11 cellular contexts compared by ENCODE assay signal in the genomic region with DNA sequence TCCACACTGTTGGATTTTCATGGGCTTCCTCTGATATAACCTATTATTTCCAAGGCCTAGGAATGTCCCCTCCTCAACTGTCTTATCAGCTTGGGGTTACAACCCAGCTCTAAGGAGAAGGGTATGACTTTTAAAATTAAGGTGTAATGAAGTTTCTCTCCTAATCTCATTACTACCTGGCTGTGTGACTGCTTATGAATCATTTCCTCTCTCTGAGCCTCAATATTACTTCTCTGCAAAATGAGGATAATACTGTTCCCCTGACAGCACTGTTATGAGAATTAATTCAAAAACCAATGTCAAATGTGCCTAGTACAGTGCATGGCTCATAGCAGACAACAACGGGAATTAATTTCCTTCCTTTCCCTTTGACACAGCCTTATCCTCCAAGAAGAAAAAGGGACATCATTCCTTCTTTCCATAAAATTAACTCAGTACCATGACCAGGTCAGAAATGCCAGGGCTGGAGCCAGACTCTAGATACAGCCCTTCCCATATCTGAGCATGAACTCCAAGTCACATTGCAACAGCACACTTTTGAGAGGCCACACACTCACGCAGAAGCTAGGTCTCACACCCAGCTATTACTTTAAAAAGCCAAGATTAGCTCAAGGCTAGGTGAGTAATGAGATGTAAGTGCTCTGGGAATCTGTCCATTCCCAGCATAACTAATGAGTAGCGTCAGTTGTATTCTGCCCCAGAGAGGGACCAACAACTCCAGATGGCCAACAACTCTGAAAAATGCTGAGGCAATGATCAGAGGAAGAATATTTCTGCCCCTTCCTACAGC.
DNase-seq lines count a peak whose midpoint lies in the region; ATAC-seq and TF ChIP-seq lines count a peak whose summit lies in the region.
"Had no signal": no experiment of that assay in that cellular context is flagged by ENCODE, and none has a peak within 500 bp of the region (broad histone marks: within the 10 kb centered on the region; RNA-seq: fewer than 3 reads in every experiment).

No MANE protein-coding gene starts in this region.

- peaks cover 13% of the 10 kb centered on the region for H3K4me1 ChIP-seq in osteoblast (ENCODE audit: insufficient read depth, low read length)

- H3K79me2 ChIP-seq in osteoblast (ENCODE audit: insufficient read depth, low read length), result no peaks in the 10 kb centered on the region

- H2AFZ ChIP-seq in osteoblast (ENCODE audit: low read length), result no peak overlapping the region

- no peaks in the 10 kb centered on the region for H3K36me3 ChIP-seq in osteoblast (ENCODE audit: insufficient read depth, low read length)
- no peaks in the 10 kb centered on the region; the same call in 1 of the 2 replicates for H3K36me3 ChIP-seq in WERI-Rb-1

- no peak for ATAC-seq in GM19351 (IDR thresholded peaks at IDR 0.05; ENCODE audit: unreplicated experiment)
- no peak for ATAC-seq in HG02981 (IDR thresholded peaks at IDR 0.05; ENCODE audit: unreplicated experiment)

- no peak overlapping the region for H3K4me2 ChIP-seq in osteoblast (ENCODE audit: insufficient read depth, low read length)

- no peaks in the 10 kb centered on the region for H4K20me1 ChIP-seq in osteoblast (ENCODE audit: insufficient read depth, low read length)

- no peaks in the 10 kb centered on the region for H3K9me3 ChIP-seq in osteoblast (ENCODE audit: low read depth, low read length)
- no peaks in the 10 kb centered on the region for H3K9me3 ChIP-seq in WERI-Rb-1 (ENCODE audit: severe bottlenecking)

- H3K27ac ChIP-seq in osteoblast (ENCODE audit: low read depth, low read length) (peak overlapping the region; percentile 18), WERI-Rb-1 (no peak overlapping the region)

- H3K27me3 ChIP-seq in osteoblast (ENCODE audit: insufficient read depth, low read length) (peaks cover 4% of the 10 kb centered on the region), WERI-Rb-1 (ENCODE audit: insufficient read depth, low read depth, severe bottlenecking) (no peaks in the 10 kb centered on the region)

- DNase-seq in ELR (ENCODE audit: low read depth) (peak; percentile 99), RKO (ENCODE audit: low spot score) (peak; percentile 34), fibroblast of gingiva (ENCODE audit: low read depth) (peak; percentile 67), osteoblast (ENCODE audit: insufficient read length, low spot score, missing footprints) (peak; percentile 72), WERI-Rb-1 (no peak), NCI-H2196 (lab: John Stamatoyannopoulos, UW; ENCODE audit: unreplicated experiment) (no peak)
- DNase-seq: caudate nucleus, DND-41, NCI-H510A treated with DMSO at 0.1 percent for 48 hours had no signal

- no peak for TF ChIP-seq CTCF in osteoblast (IDR thresholded peaks at IDR 0.05; ENCODE audit: extremely low read depth, low read depth, low read length)
- TF ChIP-seq CTCF in WERI-Rb-1 (IDR thresholded peaks at IDR 0.05; ENCODE audit: low read depth, low read length), result no peak

- H3K4me3 ChIP-seq in osteoblast (ENCODE audit: insufficient read depth, low read length) (no peak overlapping the region), WERI-Rb-1 (ENCODE audit: low read depth, low read length) (no peak overlapping the region)

Comparison
In these comparisons a context has a peak if more than half of its experiments do, and no peak if none do; other contexts are left out.
1. DNase-seq: peak in ELR (single experiment), RKO (single experiment), fibroblast of gingiva (single experiment) and osteoblast (single experiment); none in WERI-Rb-1 (single experiment) and NCI-H2196 (single experiment).